ENCODE assay signal across 21 cellular contexts in genomic region chr11:120129570-120129969, GRCh38. TPM values are rescaled to one million over a fixed set of nuclear protein-coding genes. Genes with fewer than 3 reads are reported as not detected.
DNase-seq lines count a peak whose midpoint lies in the region; ATAC-seq, FAIRE-seq and TF ChIP-seq lines count a peak whose summit lies in the region.
"Had no signal": no experiment of that assay in that cellular context is flagged by ENCODE, and none has a peak within 500 bp of the region (broad histone marks: within the 10 kb centered on the region; RNA-seq: fewer than 3 reads in every experiment).

No MANE protein-coding gene starts in this region.

- peaks cover 5% of the 10 kb centered on the region; the same call in 1 of the 2 replicates for H3K4me1 Mint-ChIP-seq in WTC11
- H3K4me1 Mint-ChIP-seq: CD4-positive, CD25-positive, alpha-beta regulatory T cell; naive thymus-derived CD8-positive, alpha-beta T cell had no signal

- H3K4me2 ChIP-seq in keratinocyte (ENCODE audit: control insufficient read depth, extremely low read depth, insufficient read depth, low read depth, low read length) (peak overlapping the region; percentile 91), smooth muscle cell (no peak overlapping the region)

- DNase-seq in EH (ENCODE audit: low read depth) (peak; percentile 45), WTC11 (ENCODE audit: low spot score) (peak; percentile 8), keratinocyte (ENCODE audit: low read depth, low spot score) (no peak), smooth muscle cell (lab: John Stamatoyannopoulos, UW; ENCODE audit: unreplicated experiment) (no peak), KBM-7 (no peak), NCI-H146 treated with DMSO at 0.1 percent for 48 hours (lab: John Stamatoyannopoulos, UW; ENCODE audit: unreplicated experiment) (no peak), NCI-H82 (lab: John Stamatoyannopoulos, UW) (no peak)
- DNase-seq in stimulated activated CD4-positive, alpha-beta T cell treated with anti-CD3 and anti-CD28 coated beads, Interleukin-1b, Interleukin-23, amount 100 ng/mL, for 48 hours, result no peak
- DNase-seq: activated CD4-positive, CD25-positive, alpha-beta regulatory T cell treated with anti-CD3 and anti-CD28 coated beads, Interleukin-2, amount 50 U/mL, for 72 hours; activated naive CD4-positive, alpha-beta T cell treated with Interleukin-2 at 50 U/mL for 16 hours; activated T-cell treated with anti-CD3 and anti-CD28 coated beads, Interleukin-2, amount 50 U/mL, for 1 hour; CD4-positive, CD25-positive, alpha-beta regulatory T cell; erythroblast; gastrocnemius medialis; NCI-H187; SHP77; SW 1271 had no signal

- dilution Hi-C loops in keratinocyte (cut with MboI; ENCODE audit: extremely low pct_ligation_motif_present, low sequenced_read_pairs), result no loop called here

- no peaks in the 10 kb centered on the region for H3K9me3 Mint-ChIP-seq in WTC11
- H3K9me3 Mint-ChIP-seq: naive thymus-derived CD8-positive, alpha-beta T cell had no signal

- no peaks in the 10 kb centered on the region for H3K9me3 ChIP-seq in keratinocyte (ENCODE audit: control insufficient read depth, low read depth, low read length)
- no peaks in the 10 kb centered on the region for H3K9me3 ChIP-seq in smooth muscle cell (replicated peaks; ENCODE audit: low read depth)
- H3K9me3 ChIP-seq: gastrocnemius medialis had no signal

- 87% methylated on average over 9 of the region's 9 CpGs for WGBS in smooth muscle cell (ENCODE audit: low lambda C conversion rate)

- H3K4me3 Mint-ChIP-seq in WTC11, result no peak overlapping the region
- H3K4me3 Mint-ChIP-seq: CD4-positive, CD25-positive, alpha-beta regulatory T cell; naive thymus-derived CD8-positive, alpha-beta T cell had no signal

- H3K4me1 ChIP-seq in keratinocyte (ENCODE audit: control insufficient read depth, extremely low read depth, insufficient read depth, low read length) (peaks cover 78% of the 10 kb centered on the region), smooth muscle cell (ENCODE audit: low read depth) (peaks cover 8% of the 10 kb centered on the region)
- H3K4me1 ChIP-seq: gastrocnemius medialis had no signal

- peaks cover under 1% of the 10 kb centered on the region for H3K9me1 ChIP-seq in keratinocyte (ENCODE audit: control insufficient read depth, extremely low read depth, insufficient read depth, low read length)

- H4K20me1 ChIP-seq in keratinocyte (ENCODE audit: control insufficient read depth, extremely low read depth, insufficient read depth, low read length) (peaks cover 2% of the 10 kb centered on the region), smooth muscle cell (ENCODE audit: low read depth) (no peaks in the 10 kb centered on the region)

- peak overlapping the region; percentile 86 for H3K9ac ChIP-seq in keratinocyte (ENCODE audit: control insufficient read depth, extremely low read depth, insufficient read depth, low read length)
- peak overlapping the region; percentile 53 for H3K9ac ChIP-seq in smooth muscle cell (ENCODE audit: low read depth)

- H3F3A ChIP-seq in smooth muscle cell (ENCODE audit: low read depth), result no peaks in the 10 kb centered on the region

- H3K36me3 ChIP-seq in keratinocyte (ENCODE audit: control insufficient read depth in 2 of 2, extremely low read depth in 1 of 2, insufficient read depth in 2 of 2, low read length in 2 of 2) (peaks cover 51 to 79% of the 10 kb centered on the region in 2 experiments), smooth muscle cell (ENCODE audit: low read depth) (no peaks in the 10 kb centered on the region)
- H3K36me3 ChIP-seq: gastrocnemius medialis had no signal

- H3K27ac ChIP-seq in keratinocyte (ENCODE audit: control insufficient read depth, insufficient read depth, low read length) (peak overlapping the region; percentile 98), smooth muscle cell (ENCODE audit: low read depth) (peak overlapping the region; percentile 89)
- H3K27ac ChIP-seq: gastrocnemius medialis had no signal

- ATAC-seq in WTC11, result no peak
- ATAC-seq: K562; naive thymus-derived CD8-positive, alpha-beta T cell had no signal

- H3K36me3 Mint-ChIP-seq in WTC11, result no peaks in the 10 kb centered on the region
- H3K36me3 Mint-ChIP-seq: CD4-positive, CD25-positive, alpha-beta regulatory T cell; naive thymus-derived CD8-positive, alpha-beta T cell had no signal

- FAIRE-seq in keratinocyte (lab: Jason Lieb, UNC), result peak; percentile 36
- FAIRE-seq: astrocyte, H54, K562 had no signal

- H2AFZ ChIP-seq in keratinocyte (ENCODE audit: control insufficient read depth, low read length) (no peak overlapping the region), smooth muscle cell (ENCODE audit: low read depth) (no peak overlapping the region)

- CTCF ChIA-PET in WTC11 (lab: Charles Lee), result interaction anchor here (1.4 to 1.5 kb wide), 2 partner anchors 17 to 39 kb away, joined by 4 to 5 read pairs; no protein-coding TSS in a partner anchor

- H3K27ac Mint-ChIP-seq in WTC11, result no peak overlapping the region
- H3K27ac Mint-ChIP-seq: CD4-positive, CD25-positive, alpha-beta regulatory T cell had no signal

- H3K4me3 ChIP-seq in keratinocyte (ENCODE audit: control insufficient read depth in 2 of 3, extremely low read depth in 1 of 3, insufficient read depth in 2 of 3, low read depth in 1 of 3, low read length in 3 of 3), result peak overlapping the region in 1 of 3 experiments; percentile 34
- H3K4me3 ChIP-seq in smooth muscle cell, result no peak overlapping the region
- H3K4me3 ChIP-seq: gastrocnemius medialis, K562 had no signal

- no peaks in the 10 kb centered on the region for H3K27me3 ChIP-seq in keratinocyte (ENCODE audit: control insufficient read depth, extremely low read depth, insufficient read depth, low read length)
- H3K27me3 ChIP-seq in smooth muscle cell (ENCODE audit: low read depth), result no peaks in the 10 kb centered on the region
- H3K27me3 ChIP-seq: gastrocnemius medialis had no signal

- POLR2A ChIA-PET in WTC11 (lab: Charles Lee), result no interaction called here

- in situ Hi-C loops in KBM-7 (cut with MboI; ENCODE audit: low pct_unique_long_range_greater_than_20kb, low sequenced_read_pairs), result no loop called here

- TF ChIP-seq CTCF in WTC11 (IDR thresholded peaks at IDR 0.05) (no peak), keratinocyte (optimal IDR thresholded peaks at IDR 0.05 in 1 of 3, IDR thresholded peaks at IDR 0.05 in 1 of 3, conservative IDR thresholded peaks at IDR 0.05 in 1 of 3; ENCODE audit: extremely low read depth in 1 of 3, insufficient read depth in 2 of 3, low read length in 3 of 3) (no peak), smooth muscle cell (IDR thresholded peaks at IDR 0.05; ENCODE audit: borderline replicate concordance, insufficient read depth, poor library complexity, severe bottlenecking) (no peak)

- peaks cover 6% of the 10 kb centered on the region for H3K27me3 Mint-ChIP-seq in WTC11 (ENCODE audit: low read depth)

- H3K79me2 ChIP-seq in keratinocyte (ENCODE audit: control insufficient read depth, insufficient read depth, low read length) (peaks cover 54% of the 10 kb centered on the region), smooth muscle cell (ENCODE audit: low read depth) (no peaks in the 10 kb centered on the region)

TF ChIP-seq in WTC11, 78 proteins besides CTCF, POLR2A, EP300 and RAD21 (continues in another document):
- TF ChIP-seq, protein P1, sequence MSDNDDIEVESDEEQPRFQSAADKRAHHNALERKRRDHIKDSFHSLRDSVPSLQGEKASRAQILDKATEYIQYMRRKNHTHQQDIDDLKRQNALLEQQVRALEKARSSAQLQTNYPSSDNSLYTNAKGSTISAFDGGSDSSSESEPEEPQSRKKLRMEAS (CRISPR knock-in tag; IDR thresholded peaks at IDR 0.05), result no peak
- TF ChIP-seq ZMAT4 (CRISPR knock-in tag; IDR thresholded peaks at IDR 0.05) (no peak), MXD4 (CRISPR knock-in tag; IDR thresholded peaks at IDR 0.05; ENCODE audit: borderline replicate concordance) (no peak), CDX4 (CRISPR knock-in tag; IDR thresholded peaks at IDR 0.05; ENCODE audit: borderline replicate concordance) (no peak), ZNF263 (CRISPR knock-in tag; IDR thresholded peaks at IDR 0.05; ENCODE audit: low read depth) (no peak), SMAD4 (CRISPR knock-in tag; IDR thresholded peaks at IDR 0.05) (no peak), NFATC4 (CRISPR knock-in tag; IDR thresholded peaks at IDR 0.05) (no peak), SP1 (CRISPR knock-in tag; conservative IDR thresholded peaks at IDR 0.05) (no peak), ZNF219 (CRISPR knock-in tag; IDR thresholded peaks at IDR 0.05; ENCODE audit: borderline replicate concordance) (no peak), IRF1 (CRISPR knock-in tag; IDR thresholded peaks at IDR 0.05) (no peak)

RNA-seq across cellular contexts. Expression of gene TRIM29, which starts 8.3 kb away (rescaled TPM):
- 0.11 to 0.39 TPM (median 0.27 TPM) in 3 replicates for total RNA-seq in WTC11 (2021)
- 303 to 611 TPM (median 463 TPM) in 3 replicates for polyA plus RNA-seq in keratinocyte
- 1,306 TPM for polyA plus RNA-seq in keratinocyte (2011; ENCODE audit: low read depth)
- 465 and 526 TPM in 2 replicates for polyA plus RNA-seq in keratinocyte (2011; cell fraction: cytosol; rRNA removed)
- polyA plus RNA-seq in keratinocyte (2011; cell fraction: nucleus; rRNA removed), result 422 and 529 TPM in 2 replicates
- polyA plus RNA-seq in keratinocyte (2012; ENCODE audit: low replicate concordance), result 316 and 929 TPM in 2 replicates
- polyA minus RNA-seq in keratinocyte, result 758 to 1,045 TPM (median 830 TPM) in 3 replicates
- 496 TPM for polyA minus RNA-seq in keratinocyte (2011; cell fraction: cytosol; rRNA and poly(A)+ RNA removed)
- polyA minus RNA-seq in keratinocyte (2011; cell fraction: nucleus; rRNA and poly(A)+ RNA removed), result 293 and 344 TPM in 2 replicates
- total RNA-seq in smooth muscle cell, result 37.1 and 40.5 TPM in 2 replicates
- polyA plus RNA-seq in smooth muscle cell, result 20.6 and 76.5 TPM in 2 replicates
- total RNA-seq: CD4-positive, CD25-positive, alpha-beta regulatory T cell; naive thymus-derived CD8-positive, alpha-beta T cell had no signal
- polyA plus RNA-seq: CD4-positive, CD25-positive, alpha-beta regulatory T cell; naive thymus-derived CD8-positive, alpha-beta T cell had no signal

Comparison
In these comparisons a context has a peak if more than half of its experiments do, and no peak if none do; other contexts are left out.
1. DNase-seq: peak in EH (single experiment) and WTC11 (single experiment); none in keratinocyte (single experiment), smooth muscle cell (single experiment), KBM-7 (single experiment), NCI-H146 treated with DMSO at 0.1 percent for 48 hours (single experiment), NCI-H82 (single experiment) and stimulated activated CD4-positive, alpha-beta T cell treated with anti-CD3 and anti-CD28 coated beads, Interleukin-1b, Interleukin-23, amount 100 ng/mL, for 48 hours (single experiment).
2. RNA of gene TRIM29, which starts 8.3 kb away (total RNA-seq): 37.1 to 40.5 TPM in smooth muscle cell; 0.11 to 0.39 TPM in WTC11; every median in the first group is over 10 times any median in the second.